1 cellular context compared by ENCODE assay signal in the genomic region with DNA sequence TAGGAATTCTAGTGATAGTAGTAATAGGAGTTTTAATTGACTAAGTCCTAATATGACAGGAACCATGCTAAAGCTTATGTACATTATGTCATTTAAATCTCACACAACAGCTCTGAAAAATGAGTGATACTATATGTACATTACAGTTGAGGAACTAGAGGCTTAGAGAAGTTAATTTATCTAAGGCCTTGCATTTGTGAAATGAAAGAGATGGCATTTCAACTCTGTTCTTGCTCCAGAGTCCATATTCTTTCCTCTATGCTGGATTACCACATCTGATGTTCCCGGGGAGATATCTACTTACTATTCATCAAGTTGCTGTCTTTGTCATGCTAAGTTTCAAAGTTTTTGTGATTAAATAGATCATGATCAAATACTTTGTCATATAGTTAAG.
TF ChIP-seq lines count a peak whose summit lies in the region.

No MANE protein-coding gene starts in this region.

TF ChIP-seq in endothelial cell of umbilical vein, 7 proteins besides CTCF, POLR2A, EP300 and RAD21 (continued from another document):
- no peak for TF ChIP-seq EZH2 (IDR thresholded peaks at IDR 0.05; ENCODE audit: borderline replicate concordance, low read depth, low read length, severe bottlenecking)
- TF ChIP-seq GATA2 (IDR thresholded peaks at IDR 0.05; ENCODE audit: insufficient read depth, insufficient read length, low read depth, low read length) = no peak
